Comparison of ENCODE assay signal across 25 cellular contexts in the genomic region with DNA sequence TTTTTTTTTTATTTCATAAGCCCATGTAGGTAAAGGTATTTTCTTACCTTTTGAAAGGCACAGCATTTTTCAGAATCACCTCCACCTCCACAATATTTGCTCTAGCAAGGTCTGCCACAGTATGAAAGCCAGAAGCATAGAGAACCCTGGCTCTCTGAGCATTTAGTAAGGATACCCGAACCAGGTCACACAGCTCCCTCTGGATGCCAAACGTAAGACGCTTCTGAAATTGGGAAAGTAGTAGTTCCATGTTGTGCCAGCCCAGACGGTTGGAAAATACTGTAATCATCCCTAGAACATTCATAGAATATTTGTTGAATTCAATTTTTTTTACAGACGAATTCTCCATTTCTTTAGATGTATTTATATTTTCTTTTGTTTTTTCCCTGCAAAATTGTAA. TPM values are rescaled to one million over a fixed set of nuclear protein-coding genes. Genes with fewer than 3 reads are reported as not detected.
DNase-seq lines count a peak whose midpoint lies in the region; ATAC-seq, FAIRE-seq and TF ChIP-seq lines count a peak whose summit lies in the region.
"Had no signal": no experiment of that assay in that cellular context is flagged by ENCODE, and none has a peak within 500 bp of the region (broad histone marks: within the 10 kb centered on the region; RNA-seq: fewer than 3 reads in every experiment).

No MANE protein-coding gene starts in this region.

- TF ChIP-seq CTCF in A673 (conservative IDR thresholded peaks at IDR 0.05; ENCODE audit: low read depth, low read length) (no peak), D721Med (IDR thresholded peaks at IDR 0.05; ENCODE audit: insufficient read depth, missing control alignments) (peak; percentile 0), SK-N-SH (IDR thresholded peaks at IDR 0.05) (peak; percentile 32; the same call in 1 of the 2 replicates), fibroblast of lung (conservative IDR thresholded peaks at IDR 0.05 in 1 of 2, IDR thresholded peaks at IDR 0.05 in 1 of 2; ENCODE audit: low read depth in 1 of 2, low read length in 2 of 2) (peak; percentile 16 to 23)

- no peak overlapping the region for H3K4me2 ChIP-seq in SK-N-SH
- H3K4me2 ChIP-seq in fibroblast of lung (ENCODE audit: extremely low read depth, insufficient read depth, low read length): no peak overlapping the region

- DNase-seq in A673 (ENCODE audit: low spot score) (peak; percentile 10), D721Med (ENCODE audit: insufficient read length, low spot score) (no peak), SK-N-SH (no peak), fibroblast of lung (ENCODE audit: low read depth in 2 of 2) (peak in 1 of 2 donors; percentile 34), Ammon's horn (ENCODE audit: low spot score) (no peak), DMS153 (lab: John Stamatoyannopoulos, UW) (no peak)
- no peak for DNase-seq in effector memory CD4-positive, alpha-beta T cell
- DNase-seq: ACHN; activated CD4-positive, alpha-beta T cell treated with anti-CD3 and anti-CD28 coated beads, Interleukin-2, amount 50 U/mL, for 1 hour; activated gamma-delta T cell; CD8-positive, alpha-beta T cell; left lung; NCI-H1417 treated with DMSO at 0.1 percent for 48 hours; NCI-H2227 treated with DMSO at 0.1 percent for 48 hours; NCI-H774; OCI-M1; SHP77; stimulated activated CD4-positive, alpha-beta T cell treated with anti-CD3 and anti-CD28 coated beads, Interleukin-2, amount 100 ng/mL, for 24 hours; stimulated activated naive B cell treated with anti-CD40 and anti-IgM and Interleukin-4, amounts not matched to agents 10 μg/mL and 1 μg/mL and 100 μg/mL, for 72 hours had no signal

- H2AFZ ChIP-seq in SK-N-SH (ENCODE audit: low read depth): no peak overlapping the region
- H2AFZ ChIP-seq in fibroblast of lung (ENCODE audit: low read length): no peak overlapping the region

- no TSS peak for BruUV-seq in A673 (replicated peaks; lab: Mats Ljungman, UMichigan)

- no peak for TF ChIP-seq POLR2A in GM18505 (IDR thresholded peaks at IDR 0.05; ENCODE audit: borderline replicate concordance, extremely low read depth, insufficient read depth, insufficient read length)

- H3K4me1 ChIP-seq in A673 (ENCODE audit: insufficient read depth, low read length, poor library complexity, severe bottlenecking) (no peaks in the 10 kb centered on the region), SK-N-SH (ENCODE audit: control insufficient read depth in 1 of 2, insufficient read depth in 2 of 2, low read depth in 1 of 2, low read length in 1 of 2) (no peaks in the 10 kb centered on the region), fibroblast of lung (ENCODE audit: control insufficient read depth, extremely low read depth, insufficient read depth, low read length) (no peaks in the 10 kb centered on the region)
- no peaks in the 10 kb centered on the region for H3K4me1 ChIP-seq in effector memory CD4-positive, alpha-beta T cell (ENCODE audit: control insufficient read depth, insufficient read depth, low read length, poor library complexity, severe bottlenecking)
- H3K4me1 ChIP-seq: left lung had no signal

- CTCF ChIA-PET in A673 (lab: Charles Lee): no interaction called here
- CTCF ChIA-PET in SK-N-SH (lab: Yijun Ruan, JAX): no interaction called here

- no peak overlapping the region for H3K9ac ChIP-seq in SK-N-SH
- no peak overlapping the region for H3K9ac ChIP-seq in fibroblast of lung (ENCODE audit: insufficient read depth, low read length)

- intact Hi-C loops in A673 (cut with micrococcal nuclease; ENCODE audit: unreplicated experiment): no loop called here

- no peak for ATAC-seq in GM18505 (IDR thresholded peaks at IDR 0.05; ENCODE audit: unreplicated experiment)
- ATAC-seq: CD8-positive, alpha-beta T cell; left lung; stimulated activated naive B cell treated with anti-CD40 and anti-IgM and Interleukin-4, amounts not matched to agents 10 μg/mL and 1 μg/mL and 100 μg/mL, for 72 hours had no signal

- H3K27me3 ChIP-seq in A673 (replicated peaks; ENCODE audit: insufficient read depth, low read depth, low read length, poor library complexity) (no peaks in the 10 kb centered on the region), SK-N-SH (ENCODE audit: insufficient read depth) (no peaks in the 10 kb centered on the region), fibroblast of lung (ENCODE audit: control insufficient read depth, insufficient read depth, low read length) (no peaks in the 10 kb centered on the region)
- no peaks in the 10 kb centered on the region for H3K27me3 ChIP-seq in effector memory CD4-positive, alpha-beta T cell (replicated peaks; ENCODE audit: control insufficient read depth, insufficient read depth, low read length, poor library complexity, severe bottlenecking)
- H3K27me3 ChIP-seq: cardiac muscle cell, left lung had no signal

- peak; percentile 50 for TF ChIP-seq RAD21 in SK-N-SH (IDR thresholded peaks at IDR 0.05; ENCODE audit: low read length)

- no peaks in the 10 kb centered on the region for H4K20me1 ChIP-seq in SK-N-SH (ENCODE audit: insufficient read depth)
- no peaks in the 10 kb centered on the region for H4K20me1 ChIP-seq in fibroblast of lung (ENCODE audit: control insufficient read depth, extremely low read depth, insufficient read depth, low read length)

- no peak for TF ChIP-seq EP300 in SK-N-SH (IDR thresholded peaks at IDR 0.05; ENCODE audit: borderline replicate concordance in 1 of 2, low read depth in 1 of 2, low read length in 1 of 2)

- H3F3A ChIP-seq in SK-N-SH (replicated peaks; ENCODE audit: insufficient read depth): no peaks in the 10 kb centered on the region

- FAIRE-seq in D721Med (lab: Jason Lieb, UNC): no peak
- FAIRE-seq: GM18507 had no signal

- H3K79me2 ChIP-seq in SK-N-SH (ENCODE audit: insufficient read depth) (no peaks in the 10 kb centered on the region), fibroblast of lung (ENCODE audit: control insufficient read depth, insufficient read depth, low read length) (no peaks in the 10 kb centered on the region)

- H3K9me2 ChIP-seq in SK-N-SH: no peaks in the 10 kb centered on the region

- H3K4me3 ChIP-seq in A673 (ENCODE audit: low read depth, low read length, poor library complexity, severe bottlenecking): no peak overlapping the region
- H3K4me3 ChIP-seq in SK-N-SH (ENCODE audit: low read depth in 2 of 2, low read length in 1 of 2): no peak overlapping the region
- H3K4me3 ChIP-seq in fibroblast of lung (replicated peaks in 1 of 4; ENCODE audit: control extremely low read depth in 1 of 4, insufficient read depth in 1 of 4, low read depth in 3 of 4, low read length in 4 of 4): no peak overlapping the region
- no peak overlapping the region for H3K4me3 ChIP-seq in effector memory CD4-positive, alpha-beta T cell (ENCODE audit: insufficient read depth, low read depth, low read length, poor library complexity, severe bottlenecking)
- H3K4me3 ChIP-seq: cardiac muscle cell, left lung, skin epidermis, thoracic aorta had no signal

- H3K36me3 ChIP-seq in A673 (ENCODE audit: insufficient read depth, low read length, poor library complexity, severe bottlenecking): peaks cover 32% of the 10 kb centered on the region
- peaks cover 12 to 15% of the 10 kb centered on the region in 2 experiments for H3K36me3 ChIP-seq in SK-N-SH (replicated peaks in 1 of 2; ENCODE audit: control insufficient read depth in 1 of 2, insufficient read depth in 2 of 2, low read length in 1 of 2)
- no peaks in the 10 kb centered on the region for H3K36me3 ChIP-seq in fibroblast of lung (ENCODE audit: control insufficient read depth, insufficient read depth, low read length)
- no peaks in the 10 kb centered on the region for H3K36me3 ChIP-seq in effector memory CD4-positive, alpha-beta T cell (ENCODE audit: control insufficient read depth, insufficient read depth, low read length)
- H3K36me3 ChIP-seq: cardiac muscle cell, thoracic aorta had no signal

- H3K27ac ChIP-seq in A673 (ENCODE audit: low read depth, low read length, poor library complexity, severe bottlenecking): no peak overlapping the region
- H3K27ac ChIP-seq in SK-N-SH (ENCODE audit: low read depth in 2 of 2, low read length in 1 of 2): no peak overlapping the region
- H3K27ac ChIP-seq in fibroblast of lung (ENCODE audit: insufficient read depth, low read length): no peak overlapping the region
- no peak overlapping the region for H3K27ac ChIP-seq in effector memory CD4-positive, alpha-beta T cell (ENCODE audit: insufficient read depth, low read length, poor library complexity, severe bottlenecking)
- H3K27ac ChIP-seq: cardiac muscle cell, epithelial cell of prostate, left lung, skin epidermis, thoracic aorta had no signal

- no peaks in the 10 kb centered on the region for H3K9me3 ChIP-seq in A673 (ENCODE audit: low read depth, low read length, poor library complexity, severe bottlenecking)
- H3K9me3 ChIP-seq in SK-N-SH: no peaks in the 10 kb centered on the region
- no peaks in the 10 kb centered on the region for H3K9me3 ChIP-seq in fibroblast of lung (ENCODE audit: control insufficient read depth, insufficient read depth, low read depth, low read length)
- H3K9me3 ChIP-seq in effector memory CD4-positive, alpha-beta T cell (ENCODE audit: control insufficient read depth, low read length): no peaks in the 10 kb centered on the region
- H3K9me3 ChIP-seq: left lung, thoracic aorta had no signal

- 96% methylated on average over 5 of the region's 5 CpGs for WGBS in SK-N-SH (ENCODE audit: low lambda C conversion rate)

- POLR2A ChIA-PET in A673 (lab: Charles Lee; ENCODE audit: low non-redundant PET) (no interaction called here), SK-N-SH (lab: Yijun Ruan, JAX) (no interaction called here)

TF ChIP-seq in SK-N-SH, 30 proteins besides CTCF, POLR2A, EP300 and RAD21:
- TF ChIP-seq SMC3 (IDR thresholded peaks at IDR 0.05; ENCODE audit: low read depth, low read length): 0 out of 2 replicates have a peak, but pooled peaks have one; percentile 11
- no peak for TF ChIP-seq JUND (IDR thresholded peaks at IDR 0.05)
- no peak for TF ChIP-seq TEAD4 (IDR thresholded peaks at IDR 0.05; ENCODE audit: borderline replicate concordance, insufficient read depth)

RNA-seq across cellular contexts. Expression of a gene that starts 52.4 kb away (rescaled TPM):
- total RNA-seq in A673 (2021) (20.3 and 22.9 TPM in 2 replicates), fibroblast of lung (3.3 and 4.1 TPM in 2 replicates)
- polyA plus RNA-seq in SK-N-SH (2012; rRNA removed) (1.4 and 2.6 TPM in 2 replicates), fibroblast of lung (1.1 and 4.1 TPM in 2 replicates)
- 1.7 TPM in 2 replicates for polyA plus RNA-seq in SK-N-SH (2012; cell fraction: cytosol; rRNA removed)
- polyA plus RNA-seq in SK-N-SH (2012; cell fraction: nucleus; rRNA removed): 3.0 and 5.8 TPM in 2 replicates
- polyA plus RNA-seq in fibroblast of lung (2012): 0.79 and 3.0 TPM in 2 replicates
- 0.31 and 0.96 TPM in 2 replicates for polyA minus RNA-seq in fibroblast of lung (ENCODE audit: low replicate concordance)
